8 cellular contexts compared by ENCODE assay signal in genomic region chr14:23468704-23469126, GRCh38. TPM values are rescaled to one million over a fixed set of nuclear protein-coding genes. Genes with fewer than 3 reads are reported as not detected.
DNase-seq lines count a peak whose midpoint lies in the region; ATAC-seq, FAIRE-seq and TF ChIP-seq lines count a peak whose summit lies in the region.

No MANE protein-coding gene starts in this region.

- 72 to 78% methylated on average over 15 of the region's 15 CpGs for WGBS in thyroid gland, 2 donors

- peaks cover 4% of the 10 kb centered on the region for H3K4me1 ChIP-seq in astrocyte (ENCODE audit: insufficient read depth, low read length)
- H3K4me1 ChIP-seq in thyroid gland = peaks cover 6 to 8% of the 10 kb centered on the region in 2 donors

- no peak for FAIRE-seq in astrocyte (lab: Jason Lieb, UNC)

- ATAC-seq in GM18907 (IDR thresholded peaks at IDR 0.05; ENCODE audit: unreplicated experiment) (no peak), sciatic nerve (no peak)

- no peak for TF ChIP-seq CTCF in astrocyte (IDR thresholded peaks at IDR 0.05; ENCODE audit: insufficient read depth, low read depth, low read length)
- TF ChIP-seq CTCF in kidney epithelial cell (IDR thresholded peaks at IDR 0.05; ENCODE audit: insufficient read depth, low read length, poor library complexity, severe bottlenecking) = no peak
- TF ChIP-seq CTCF in thyroid gland (IDR thresholded peaks at IDR 0.05) = no peak

- H3K36me3 Mint-ChIP-seq in astrocyte (ENCODE audit: low read depth, unreplicated experiment) = no peaks in the 10 kb centered on the region

- H3K27ac ChIP-seq in astrocyte (ENCODE audit: low read depth, low read length) (no peak overlapping the region), thyroid gland (peak overlapping the region; percentile 43 to 63 (median 59))

- H3K4me3 Mint-ChIP-seq in astrocyte (ENCODE audit: unreplicated experiment) = no peak overlapping the region

- no peak overlapping the region for H3K9ac ChIP-seq in astrocyte (ENCODE audit: low read length)

- intact Hi-C loops in thyroid gland (cut with DNase I) (loop anchor here (10.0 kb wide), 1 partner anchor 144 kb away; the partner anchor contains the start of gene PABPN1), sciatic nerve (cut with DNase I) (loop anchor here (10.0 kb wide), 1 partner anchor 144 kb away; the partner anchor contains the start of gene PABPN1)

- H3K4me1 Mint-ChIP-seq in astrocyte (ENCODE audit: low read depth, unreplicated experiment) = peaks cover 5% of the 10 kb centered on the region

- peaks cover 22% of the 10 kb centered on the region for H3K79me2 ChIP-seq in astrocyte (ENCODE audit: insufficient read depth, low read length)

- H3K27ac Mint-ChIP-seq in astrocyte (ENCODE audit: unreplicated experiment) = no peak overlapping the region

- peaks cover 2% of the 10 kb centered on the region for H3K9me3 Mint-ChIP-seq in astrocyte (ENCODE audit: unreplicated experiment)

- no peaks in the 10 kb centered on the region for H4K20me1 ChIP-seq in astrocyte (ENCODE audit: insufficient read depth, low read length)

- peak overlapping the region; percentile 50 for H3K4me3 ChIP-seq in astrocyte (ENCODE audit: insufficient read depth, low read depth, low read length)
- peak overlapping the region; percentile 26 for H3K4me3 ChIP-seq in kidney epithelial cell (ENCODE audit: low read depth, low read length)
- H3K4me3 ChIP-seq in thyroid gland (replicated peaks in 1 of 3) = peak overlapping the region in 2 of 3 donors; percentile 10 to 23

- H3K9me3 ChIP-seq in astrocyte (ENCODE audit: insufficient read depth, low read depth, low read length) (no peaks in the 10 kb centered on the region), thyroid gland (no peaks in the 10 kb centered on the region)

- H3K27me3 Mint-ChIP-seq in astrocyte (ENCODE audit: low read depth, unreplicated experiment) = no peaks in the 10 kb centered on the region

- DNase-seq in NCI-H2171 treated with DMSO at 0.1 percent for 48 hours (lab: John Stamatoyannopoulos, UW) = peak; percentile 44
- DNase-seq in NCI-H2171 (lab: John Stamatoyannopoulos, UW) = no peak
- DNase-seq in astrocyte (ENCODE audit: low read depth) = no peak
- DNase-seq in kidney epithelial cell (ENCODE audit: low read depth) = no peak
- DNase-seq in thyroid gland = no peak
- no peak for DNase-seq in activated CD4-positive, alpha-beta T cell treated with anti-CD3 and anti-CD28 coated beads for 1 hour
- no peak for DNase-seq in sciatic nerve (ENCODE audit: low spot score)

- peak overlapping the region; percentile 88 for H3K4me2 ChIP-seq in astrocyte (ENCODE audit: low read length)

- H3K36me3 ChIP-seq in astrocyte (ENCODE audit: insufficient read depth, low read length) = peaks cover 15% of the 10 kb centered on the region
- no peaks in the 10 kb centered on the region for H3K36me3 ChIP-seq in kidney epithelial cell (ENCODE audit: control insufficient read depth, insufficient read depth, low read length)
- peaks cover 24 to 29% of the 10 kb centered on the region in 2 donors for H3K36me3 ChIP-seq in thyroid gland

- H3K27me3 ChIP-seq in astrocyte (ENCODE audit: insufficient read depth, low read length) (no peaks in the 10 kb centered on the region), kidney epithelial cell (ENCODE audit: control insufficient read depth, insufficient read depth, low read length) (no peaks in the 10 kb centered on the region), thyroid gland (no peaks in the 10 kb centered on the region)

- H2AFZ ChIP-seq in astrocyte (ENCODE audit: low read depth, low read length) = peak overlapping the region; percentile 97

- no peak for TF ChIP-seq POLR2A in thyroid gland (IDR thresholded peaks at IDR 0.05)

RNA-seq across cellular contexts. Expression of gene NGDN, which starts 0.8 kb away (rescaled TPM):
- 28.6 and 31.2 TPM in 2 replicates for total RNA-seq in astrocyte
- total RNA-seq in kidney epithelial cell = 43.4 and 48.1 TPM in 2 replicates
- 10 to 100 TPM; 31.3 to 51.1 (median 39.7) TPM for total RNA-seq in thyroid gland
- total RNA-seq in sciatic nerve = 41.1 TPM

RNA-seq across cellular contexts. Expression of gene MYH7, which starts 33.3 kb away (rescaled TPM):
- total RNA-seq in astrocyte (not detected in 2 replicates), kidney epithelial cell (not detected in 2 replicates), thyroid gland (under 1 TPM in 1 of 4 donors, not detected in 3; 0.27 TPM), sciatic nerve (0.18 TPM)
